3 cellular contexts compared by ENCODE assay signal in the genomic region with DNA sequence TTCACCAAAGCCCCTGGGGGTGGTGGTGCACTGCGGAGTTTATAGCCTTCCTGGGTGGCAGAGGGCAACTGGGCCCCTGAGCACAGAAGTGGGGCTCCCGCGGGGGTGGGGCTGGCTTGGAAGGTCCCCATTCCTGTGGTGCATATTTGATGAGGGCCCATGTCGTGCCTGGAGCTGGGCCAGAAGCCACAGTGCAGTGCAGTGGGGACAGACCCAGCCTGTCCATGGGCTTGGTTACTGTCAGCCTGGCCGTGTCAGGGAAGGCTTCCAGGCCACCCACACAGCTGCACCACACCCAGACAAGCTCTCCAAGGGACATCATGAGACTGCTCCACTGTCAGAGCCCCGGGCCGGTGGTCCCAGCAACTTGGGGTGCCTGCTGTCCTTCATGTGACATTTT. TPM values are rescaled to one million over a fixed set of nuclear protein-coding genes. Genes with fewer than 3 reads are reported as not detected.
"Had no signal": no experiment of that assay in that cellular context is flagged by ENCODE, and none has a peak within 500 bp of the region (broad histone marks: within the 10 kb centered on the region; RNA-seq: fewer than 3 reads in every experiment).

No MANE protein-coding gene starts in this region.

RNA-seq across cellular contexts. Expression of gene NCF1, which starts 7.3 kb away (rescaled TPM):
- total RNA-seq: endothelial cell of umbilical vein, osteoblast, vagina had no signal
- polyA plus RNA-seq: endothelial cell of umbilical vein had no signal
